7 cellular contexts compared by ENCODE assay signal in genomic region chr15:66923438-66923881, GRCh38.
DNase-seq lines count a peak whose midpoint lies in the region; ATAC-seq and TF ChIP-seq lines count a peak whose summit lies in the region.

No MANE protein-coding gene starts in this region.

- H3K27me3 ChIP-seq in HAP-1 (ENCODE audit: low read depth) = peaks cover 4% of the 10 kb centered on the region; the same call in 1 of the 2 replicates

- peak; percentile 43 for TF ChIP-seq CTCF in osteocyte (IDR thresholded peaks at IDR 0.05)

- peaks cover 5% of the 10 kb centered on the region; the same call in 1 of the 2 replicates for H3K9me3 ChIP-seq in HAP-1

- H3K4me3 ChIP-seq in HAP-1 = no peak overlapping the region

- in situ Hi-C loops in HAP-1 (cut with MboI; ENCODE audit: low sequenced_read_pairs) (no loop called here), SK-MEL-5 (cut with HindIII; ENCODE audit: low pct_unique_long_range_greater_than_20kb, low sequenced_read_pairs) (no loop called here)

- DNase-seq in HAP-1 (ENCODE audit: low spot score in 2 of 2) = peak; percentile 53 to 83
- peak; percentile 41 for DNase-seq in SK-MEL-5 (ENCODE audit: low read depth, low spot score)
- peak in 1 of 3 experiments; percentile 17 for DNase-seq in effector memory CD8-positive, alpha-beta T cell
- DNase-seq in osteocyte (ENCODE audit: extremely low spot score, unreplicated experiment) = no peak
- DNase-seq in putamen (ENCODE audit: low spot score) = no peak

- ATAC-seq in effector memory CD8-positive, alpha-beta T cell (replicated peaks) = peak; percentile 56
- ATAC-seq in GM21423 (IDR thresholded peaks at IDR 0.05; ENCODE audit: unreplicated experiment) = no peak
- ATAC-seq in GM21447 (IDR thresholded peaks at IDR 0.05; ENCODE audit: unreplicated experiment) = no peak

- no peak overlapping the region for H3K27ac Mint-ChIP-seq in effector memory CD8-positive, alpha-beta T cell
- H3K27ac Mint-ChIP-seq in osteocyte (ENCODE audit: unreplicated experiment) = no peak overlapping the region

- no peaks in the 10 kb centered on the region for H3K9me3 Mint-ChIP-seq in effector memory CD8-positive, alpha-beta T cell
- peaks cover 10% of the 10 kb centered on the region for H3K9me3 Mint-ChIP-seq in osteocyte (ENCODE audit: unreplicated experiment)

- H3K4me1 Mint-ChIP-seq in effector memory CD8-positive, alpha-beta T cell (ENCODE audit: low read depth in 2 of 2) = peaks cover 0 to 11% of the 10 kb centered on the region in 2 donors
- peaks cover 10% of the 10 kb centered on the region for H3K4me1 Mint-ChIP-seq in osteocyte (ENCODE audit: unreplicated experiment)

- no peak overlapping the region for H3K4me3 Mint-ChIP-seq in effector memory CD8-positive, alpha-beta T cell
- H3K4me3 Mint-ChIP-seq in osteocyte (ENCODE audit: unreplicated experiment) = no peak overlapping the region

- no peaks in the 10 kb centered on the region for H3K4me1 ChIP-seq in HAP-1

- peaks cover 4% of the 10 kb centered on the region for H3K36me3 Mint-ChIP-seq in effector memory CD8-positive, alpha-beta T cell (ENCODE audit: insufficient read depth)
- no peaks in the 10 kb centered on the region for H3K36me3 Mint-ChIP-seq in osteocyte (ENCODE audit: unreplicated experiment)

- no peaks in the 10 kb centered on the region for H3K36me3 ChIP-seq in HAP-1 (replicated peaks)

- peaks cover 47 to 68% of the 10 kb centered on the region in 2 donors for H3K27me3 Mint-ChIP-seq in effector memory CD8-positive, alpha-beta T cell
- H3K27me3 Mint-ChIP-seq in osteocyte (ENCODE audit: unreplicated experiment) = no peaks in the 10 kb centered on the region

Comparison
In these comparisons a context has a peak if more than half of its experiments do, and no peak if none do; other contexts are left out.
1. DNase-seq: peak in HAP-1 (2 of 2) and SK-MEL-5 (single experiment); none in osteocyte (single experiment) and putamen (single experiment).